In genomic region chr1:24119859-24120756, GRCh38 we compare ENCODE assay signal across 1 cellular context.
TF ChIP-seq lines count a peak whose summit lies in the region.

No MANE protein-coding gene starts in this region.

TF ChIP-seq in HepG2, 621 proteins besides CTCF, POLR2A, EP300 and RAD21 (continued from another document and continues in another):
- TF ChIP-seq, protein P1, sequence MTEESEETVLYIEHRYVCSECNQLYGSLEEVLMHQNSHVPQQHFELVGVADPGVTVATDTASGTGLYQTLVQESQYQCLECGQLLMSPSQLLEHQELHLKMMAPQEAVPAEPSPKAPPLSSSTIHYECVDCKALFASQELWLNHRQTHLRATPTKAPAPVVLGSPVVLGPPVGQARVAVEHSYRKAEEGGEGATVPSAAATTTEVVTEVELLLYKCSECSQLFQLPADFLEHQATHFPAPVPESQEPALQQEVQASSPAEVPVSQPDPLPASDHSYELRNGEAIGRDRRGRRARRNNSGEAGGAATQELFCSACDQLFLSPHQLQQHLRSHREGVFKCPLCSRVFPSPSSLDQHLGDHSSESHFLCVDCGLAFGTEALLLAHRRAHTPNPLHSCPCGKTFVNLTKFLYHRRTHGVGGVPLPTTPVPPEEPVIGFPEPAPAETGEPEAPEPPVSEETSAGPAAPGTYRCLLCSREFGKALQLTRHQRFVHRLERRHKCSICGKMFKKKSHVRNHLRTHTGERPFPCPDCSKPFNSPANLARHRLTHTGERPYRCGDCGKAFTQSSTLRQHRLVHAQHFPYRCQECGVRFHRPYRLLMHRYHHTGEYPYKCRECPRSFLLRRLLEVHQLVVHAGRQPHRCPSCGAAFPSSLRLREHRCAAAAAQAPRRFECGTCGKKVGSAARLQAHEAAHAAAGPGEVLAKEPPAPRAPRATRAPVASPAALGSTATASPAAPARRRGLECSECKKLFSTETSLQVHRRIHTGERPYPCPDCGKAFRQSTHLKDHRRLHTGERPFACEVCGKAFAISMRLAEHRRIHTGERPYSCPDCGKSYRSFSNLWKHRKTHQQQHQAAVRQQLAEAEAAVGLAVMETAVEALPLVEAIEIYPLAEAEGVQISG (CRISPR knock-in tag; IDR thresholded peaks at IDR 0.05): peak; percentile 54
- TF ChIP-seq SOX13 (IDR thresholded peaks at IDR 0.05): 0 out of 2 replicates have a peak, but pooled peaks have one; percentile 47
- TF ChIP-seq SOX13 (CRISPR knock-in tag; conservative IDR thresholded peaks at IDR 0.05 in 1 of 2, IDR thresholded peaks at IDR 0.05 in 1 of 2): peak in 1 of 2 experiments; percentile 69; a peak in 2 of 4 replicates
- TF ChIP-seq ZSCAN29 (CRISPR knock-in tag; conservative IDR thresholded peaks at IDR 0.05): peak; percentile 96
- 0 out of 2 replicates have a peak, but pooled peaks have one; percentile 59 for TF ChIP-seq ZNF337 (CRISPR knock-in tag; IDR thresholded peaks at IDR 0.05; ENCODE audit: borderline replicate concordance, low read depth)
- no peak for TF ChIP-seq FOXJ3 (CRISPR knock-in tag; IDR thresholded peaks at IDR 0.05; ENCODE audit: borderline replicate concordance)
- TF ChIP-seq TBX2 (CRISPR knock-in tag; IDR thresholded peaks at IDR 0.05; ENCODE audit: borderline replicate concordance): 0 out of 2 replicates have a peak, but pooled peaks have one; percentile 38
- 0 out of 2 replicates have a peak, but pooled peaks have one; percentile 48 for TF ChIP-seq TGIF2 (CRISPR knock-in tag; IDR thresholded peaks at IDR 0.05)
- TF ChIP-seq NFIC (IDR thresholded peaks at IDR 0.05; ENCODE audit: low read length): 0 out of 2 replicates have a peak, but pooled peaks have one; percentile 43
- TF ChIP-seq ZNF350 (CRISPR knock-in tag; IDR thresholded peaks at IDR 0.05; ENCODE audit: borderline replicate concordance, low read depth): peak; percentile 21; the same call in 1 of the 2 replicates
- TF ChIP-seq, protein P2, sequence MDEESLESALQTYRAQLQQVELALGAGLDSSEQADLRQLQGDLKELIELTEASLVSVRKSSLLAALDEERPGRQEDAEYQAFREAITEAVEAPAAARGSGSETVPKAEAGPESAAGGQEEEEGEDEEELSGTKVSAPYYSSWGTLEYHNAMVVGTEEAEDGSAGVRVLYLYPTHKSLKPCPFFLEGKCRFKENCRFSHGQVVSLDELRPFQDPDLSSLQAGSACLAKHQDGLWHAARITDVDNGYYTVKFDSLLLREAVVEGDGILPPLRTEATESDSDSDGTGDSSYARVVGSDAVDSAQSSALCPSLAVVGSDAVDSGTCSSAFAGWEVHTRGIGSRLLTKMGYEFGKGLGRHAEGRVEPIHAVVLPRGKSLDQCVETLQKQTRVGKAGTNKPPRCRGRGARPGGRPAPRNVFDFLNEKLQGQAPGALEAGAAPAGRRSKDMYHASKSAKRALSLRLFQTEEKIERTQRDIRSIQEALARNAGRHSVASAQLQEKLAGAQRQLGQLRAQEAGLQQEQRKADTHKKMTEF (CRISPR knock-in tag; IDR thresholded peaks at IDR 0.05): peak; percentile 76
- peak; percentile 22; the same call in 1 of the 2 replicates for TF ChIP-seq ZNF614 (CRISPR knock-in tag; IDR thresholded peaks at IDR 0.05; ENCODE audit: borderline replicate concordance)
- TF ChIP-seq ZNF816 (CRISPR knock-in tag; IDR thresholded peaks at IDR 0.05; ENCODE audit: borderline replicate concordance): no peak
- TF ChIP-seq SMAD9 (CRISPR knock-in tag; IDR thresholded peaks at IDR 0.05): no peak
- 0 out of 2 replicates have a peak, but pooled peaks have one; percentile 46 for TF ChIP-seq SSRP1 (CRISPR knock-in tag; IDR thresholded peaks at IDR 0.05)
- TF ChIP-seq GFI1 (CRISPR knock-in tag; IDR thresholded peaks at IDR 0.05; ENCODE audit: borderline replicate concordance): peak; percentile 99
- TF ChIP-seq HOXA3 (CRISPR knock-in tag; IDR thresholded peaks at IDR 0.05): peak; percentile 8
- 0 out of 2 replicates have a peak, but pooled peaks have one; percentile 64 for TF ChIP-seq ZNF512B (CRISPR knock-in tag; IDR thresholded peaks at IDR 0.05; ENCODE audit: borderline replicate concordance)
- peak; percentile 31; the same call in 1 of the 2 replicates for TF ChIP-seq ZFP37 (CRISPR knock-in tag; IDR thresholded peaks at IDR 0.05; ENCODE audit: borderline replicate concordance)
- TF ChIP-seq, protein P3, sequence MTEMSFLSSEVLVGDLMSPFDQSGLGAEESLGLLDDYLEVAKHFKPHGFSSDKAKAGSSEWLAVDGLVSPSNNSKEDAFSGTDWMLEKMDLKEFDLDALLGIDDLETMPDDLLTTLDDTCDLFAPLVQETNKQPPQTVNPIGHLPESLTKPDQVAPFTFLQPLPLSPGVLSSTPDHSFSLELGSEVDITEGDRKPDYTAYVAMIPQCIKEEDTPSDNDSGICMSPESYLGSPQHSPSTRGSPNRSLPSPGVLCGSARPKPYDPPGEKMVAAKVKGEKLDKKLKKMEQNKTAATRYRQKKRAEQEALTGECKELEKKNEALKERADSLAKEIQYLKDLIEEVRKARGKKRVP (CRISPR knock-in tag; IDR thresholded peaks at IDR 0.05): peak in 1 of 2 experiments; percentile 68; a peak in 2 of 4 replicates
- TF ChIP-seq FOXP1 (IDR thresholded peaks at IDR 0.05): no peak
- TF ChIP-seq FOXP1 (CRISPR knock-in tag; IDR thresholded peaks at IDR 0.05): 0 out of 2 replicates have a peak, but pooled peaks have one; percentile 29
- no peak for TF ChIP-seq TEAD2 (CRISPR knock-in tag; IDR thresholded peaks at IDR 0.05)
- TF ChIP-seq RCOR2 (CRISPR knock-in tag; IDR thresholded peaks at IDR 0.05): peak; percentile 87
- TF ChIP-seq JUN (CRISPR knock-in tag; IDR thresholded peaks at IDR 0.05): 0 out of 2 replicates have a peak, but pooled peaks have one; percentile 17
- TF ChIP-seq ZC3H13 (CRISPR knock-in tag; IDR thresholded peaks at IDR 0.05): 0 out of 2 replicates have a peak, but pooled peaks have one; percentile 25
- TF ChIP-seq ZNF501 (CRISPR knock-in tag; IDR thresholded peaks at IDR 0.05): peak; percentile 32; the same call in 1 of the 2 replicates
- TF ChIP-seq ATAD3A (CRISPR knock-in tag; IDR thresholded peaks at IDR 0.05): 0 out of 2 replicates have a peak, but pooled peaks have one; percentile 38
- no peak for TF ChIP-seq AGO1 (IDR thresholded peaks at IDR 0.05; ENCODE audit: low read depth, low read length, poor library complexity, severe bottlenecking)
- peak; percentile 6 for TF ChIP-seq ETV5 (CRISPR knock-in tag; IDR thresholded peaks at IDR 0.05; ENCODE audit: borderline replicate concordance)
- peak; percentile 5; the same call in 1 of the 2 replicates for TF ChIP-seq BRD4 (CRISPR knock-in tag; IDR thresholded peaks at IDR 0.05)
- TF ChIP-seq ZNF430 (CRISPR knock-in tag; IDR thresholded peaks at IDR 0.05): peak; percentile 27; the same call in 1 of the 2 replicates
- TF ChIP-seq NAIF1 (CRISPR knock-in tag; IDR thresholded peaks at IDR 0.05; ENCODE audit: borderline replicate concordance): no peak
- peak; percentile 58; the same call in 1 of the 2 replicates for TF ChIP-seq ZNF782 (CRISPR knock-in tag; IDR thresholded peaks at IDR 0.05; ENCODE audit: borderline replicate concordance)
- TF ChIP-seq, protein P4, sequence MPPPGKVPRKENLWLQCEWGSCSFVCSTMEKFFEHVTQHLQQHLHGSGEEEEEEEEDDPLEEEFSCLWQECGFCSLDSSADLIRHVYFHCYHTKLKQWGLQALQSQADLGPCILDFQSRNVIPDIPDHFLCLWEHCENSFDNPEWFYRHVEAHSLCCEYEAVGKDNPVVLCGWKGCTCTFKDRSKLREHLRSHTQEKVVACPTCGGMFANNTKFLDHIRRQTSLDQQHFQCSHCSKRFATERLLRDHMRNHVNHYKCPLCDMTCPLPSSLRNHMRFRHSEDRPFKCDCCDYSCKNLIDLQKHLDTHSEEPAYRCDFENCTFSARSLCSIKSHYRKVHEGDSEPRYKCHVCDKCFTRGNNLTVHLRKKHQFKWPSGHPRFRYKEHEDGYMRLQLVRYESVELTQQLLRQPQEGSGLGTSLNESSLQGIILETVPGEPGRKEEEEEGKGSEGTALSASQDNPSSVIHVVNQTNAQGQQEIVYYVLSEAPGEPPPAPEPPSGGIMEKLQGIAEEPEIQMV (CRISPR knock-in tag; IDR thresholded peaks at IDR 0.05; ENCODE audit: low read depth): peak; percentile 71
- peak; percentile 98; the same call in 1 of the 2 replicates for TF ChIP-seq ZNF180 (CRISPR knock-in tag; IDR thresholded peaks at IDR 0.05; ENCODE audit: borderline replicate concordance, low read depth)
- TF ChIP-seq CBX5 (CRISPR knock-in tag; IDR thresholded peaks at IDR 0.05; ENCODE audit: borderline replicate concordance): peak; percentile 51; the same call in 1 of the 2 replicates
- 0 out of 2 replicates have a peak, but pooled peaks have one; percentile 33 for TF ChIP-seq KLF9 (CRISPR knock-in tag; IDR thresholded peaks at IDR 0.05; ENCODE audit: low read depth)
- 0 out of 2 replicates have a peak, but pooled peaks have one; percentile 19 for TF ChIP-seq FOXO1 (CRISPR knock-in tag; IDR thresholded peaks at IDR 0.05)
- no peak for TF ChIP-seq SOX6 (IDR thresholded peaks at IDR 0.05)
- TF ChIP-seq SOX6 (CRISPR knock-in tag; IDR thresholded peaks at IDR 0.05): peak; percentile 85
- no peak for TF ChIP-seq ZNF766 (CRISPR knock-in tag; IDR thresholded peaks at IDR 0.05; ENCODE audit: borderline replicate concordance)
- TF ChIP-seq HMG20A (CRISPR knock-in tag; IDR thresholded peaks at IDR 0.05; ENCODE audit: borderline replicate concordance): peak; percentile 74
- peak; percentile 35; the same call in 1 of the 2 replicates for TF ChIP-seq FOSL2 (CRISPR knock-in tag; IDR thresholded peaks at IDR 0.05)
- TF ChIP-seq MED1 (CRISPR knock-in tag; IDR thresholded peaks at IDR 0.05): peak; percentile 75
- peak; percentile 62 for TF ChIP-seq THAP7 (CRISPR knock-in tag; IDR thresholded peaks at IDR 0.05)
- peak; percentile 88 for TF ChIP-seq CEBPB (IDR thresholded peaks at IDR 0.05; ENCODE audit: borderline replicate concordance, low read depth, low read length)
- TF ChIP-seq DMAP1 (CRISPR knock-in tag; IDR thresholded peaks at IDR 0.05): peak; percentile 53
- TF ChIP-seq KDM5B (CRISPR knock-in tag; IDR thresholded peaks at IDR 0.05; ENCODE audit: borderline replicate concordance): 0 out of 2 replicates have a peak, but pooled peaks have one; percentile 13
- 0 out of 2 replicates have a peak, but pooled peaks have one; percentile 56 for TF ChIP-seq BRF2 (CRISPR knock-in tag; IDR thresholded peaks at IDR 0.05)
- TF ChIP-seq, protein P5, sequence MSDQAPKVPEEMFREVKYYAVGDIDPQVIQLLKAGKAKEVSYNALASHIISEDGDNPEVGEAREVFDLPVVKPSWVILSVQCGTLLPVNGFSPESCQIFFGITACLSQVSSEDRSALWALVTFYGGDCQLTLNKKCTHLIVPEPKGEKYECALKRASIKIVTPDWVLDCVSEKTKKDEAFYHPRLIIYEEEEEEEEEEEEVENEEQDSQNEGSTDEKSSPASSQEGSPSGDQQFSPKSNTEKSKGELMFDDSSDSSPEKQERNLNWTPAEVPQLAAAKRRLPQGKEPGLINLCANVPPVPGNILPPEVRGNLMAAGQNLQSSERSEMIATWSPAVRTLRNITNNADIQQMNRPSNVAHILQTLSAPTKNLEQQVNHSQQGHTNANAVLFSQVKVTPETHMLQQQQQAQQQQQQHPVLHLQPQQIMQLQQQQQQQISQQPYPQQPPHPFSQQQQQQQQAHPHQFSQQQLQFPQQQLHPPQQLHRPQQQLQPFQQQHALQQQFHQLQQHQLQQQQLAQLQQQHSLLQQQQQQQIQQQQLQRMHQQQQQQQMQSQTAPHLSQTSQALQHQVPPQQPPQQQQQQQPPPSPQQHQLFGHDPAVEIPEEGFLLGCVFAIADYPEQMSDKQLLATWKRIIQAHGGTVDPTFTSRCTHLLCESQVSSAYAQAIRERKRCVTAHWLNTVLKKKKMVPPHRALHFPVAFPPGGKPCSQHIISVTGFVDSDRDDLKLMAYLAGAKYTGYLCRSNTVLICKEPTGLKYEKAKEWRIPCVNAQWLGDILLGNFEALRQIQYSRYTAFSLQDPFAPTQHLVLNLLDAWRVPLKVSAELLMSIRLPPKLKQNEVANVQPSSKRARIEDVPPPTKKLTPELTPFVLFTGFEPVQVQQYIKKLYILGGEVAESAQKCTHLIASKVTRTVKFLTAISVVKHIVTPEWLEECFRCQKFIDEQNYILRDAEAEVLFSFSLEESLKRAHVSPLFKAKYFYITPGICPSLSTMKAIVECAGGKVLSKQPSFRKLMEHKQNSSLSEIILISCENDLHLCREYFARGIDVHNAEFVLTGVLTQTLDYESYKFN (CRISPR knock-in tag; conservative IDR thresholded peaks at IDR 0.05): peak; percentile 81
- TF ChIP-seq ATF7-NPFF (CRISPR knock-in tag; IDR thresholded peaks at IDR 0.05; ENCODE audit: low read depth): peak; percentile 19
- no peak for TF ChIP-seq CENPT (CRISPR knock-in tag; IDR thresholded peaks at IDR 0.05; ENCODE audit: low read depth)
- TF ChIP-seq YEATS4 (CRISPR knock-in tag; IDR thresholded peaks at IDR 0.05; ENCODE audit: borderline replicate concordance): peak; percentile 18; the same call in 1 of the 2 replicates
- TF ChIP-seq ARHGAP35 (CRISPR knock-in tag; IDR thresholded peaks at IDR 0.05; ENCODE audit: borderline replicate concordance): peak; percentile 45; the same call in 1 of the 2 replicates
- peak; percentile 14; the same call in 1 of the 2 replicates for TF ChIP-seq MIER2 (CRISPR knock-in tag; IDR thresholded peaks at IDR 0.05)
